9 cellular contexts compared by ENCODE assay signal in the genomic region with DNA sequence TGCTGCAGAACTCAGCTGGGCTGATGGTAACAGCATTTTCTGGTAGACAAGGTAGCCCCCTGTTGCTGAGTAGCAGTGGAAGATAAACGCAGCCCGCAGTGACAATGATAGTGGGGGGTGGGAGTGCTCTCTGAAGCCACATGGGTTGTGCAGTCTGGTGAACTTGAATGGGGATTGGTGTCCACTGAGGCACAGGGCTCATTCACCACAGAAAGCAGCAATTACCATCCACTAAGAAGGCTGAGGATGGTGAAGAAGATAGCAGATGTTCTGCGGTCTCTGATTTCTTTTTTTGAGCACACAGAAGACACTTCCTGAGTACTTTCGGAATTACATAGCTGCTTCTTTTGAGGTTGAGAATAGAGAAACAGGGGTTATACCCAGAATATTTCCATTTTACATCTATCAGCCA.
DNase-seq lines count a peak whose midpoint lies in the region; ATAC-seq and TF ChIP-seq lines count a peak whose summit lies in the region.
"Had no signal": no experiment of that assay in that cellular context is flagged by ENCODE, and none has a peak within 500 bp of the region (broad histone marks: within the 10 kb centered on the region; RNA-seq: fewer than 3 reads in every experiment).

No MANE protein-coding gene starts in this region.

- H3K36me3 ChIP-seq in SU-DHL-6 (ENCODE audit: low read length) = no peaks in the 10 kb centered on the region
- H3K36me3 ChIP-seq: tibial artery had no signal

- no peak overlapping the region for H3K4me3 ChIP-seq in SU-DHL-6 (ENCODE audit: insufficient read depth, low read length, poor library complexity, severe bottlenecking)
- no peak overlapping the region for H3K4me3 ChIP-seq in coronary artery
- H3K4me3 ChIP-seq: tibial artery had no signal

- H2AFZ ChIP-seq in SU-DHL-6 (ENCODE audit: low read depth, low read length, severe bottlenecking) = no peak overlapping the region

- H3K9me3 ChIP-seq in SU-DHL-6 (ENCODE audit: insufficient read depth, low read length) = no peaks in the 10 kb centered on the region
- H3K9me3 ChIP-seq: tibial artery had no signal

- no peaks in the 10 kb centered on the region for H3K9me2 ChIP-seq in SU-DHL-6 (replicated peaks; ENCODE audit: insufficient read depth, low read length)

- peak overlapping the region; percentile 20 for H3K4me2 ChIP-seq in SU-DHL-6 (ENCODE audit: low read depth, low read length, poor library complexity, severe bottlenecking)

- DNase-seq in GM13977 (ENCODE audit: low spot score) (peak; percentile 47), NCI-H774 (lab: John Stamatoyannopoulos, UW) (no peak), NCI-H2029 (lab: John Stamatoyannopoulos, UW) (no peak), coronary artery (ENCODE audit: low spot score) (no peak), NCI-H82 treated with DMSO at 0.1 percent for 48 hours (lab: John Stamatoyannopoulos, UW; ENCODE audit: unreplicated experiment) (no peak)
- DNase-seq: tibial artery had no signal

- no peaks in the 10 kb centered on the region for H3F3A ChIP-seq in SU-DHL-6 (ENCODE audit: insufficient read depth)

- in situ Hi-C loops in GM13977 (cut with MboI; ENCODE audit: low pct_unique_long_range_greater_than_20kb, low sequenced_read_pairs, unreplicated experiment) = no loop called here

- H3K79me2 ChIP-seq in SU-DHL-6 (ENCODE audit: insufficient read depth, low read length) = no peaks in the 10 kb centered on the region

- H3K9ac ChIP-seq in SU-DHL-6 (ENCODE audit: low read length) = no peak overlapping the region

- no peaks in the 10 kb centered on the region for H4K20me1 ChIP-seq in SU-DHL-6 (ENCODE audit: low read depth, low read length)

- ATAC-seq in GM21423 (IDR thresholded peaks at IDR 0.05; ENCODE audit: unreplicated experiment) (peak; percentile 72), HG03064 (IDR thresholded peaks at IDR 0.05; ENCODE audit: low read depth, unreplicated experiment) (peak; percentile 83)

- peak overlapping the region; percentile 55 for H3K27ac ChIP-seq in SU-DHL-6 (ENCODE audit: low read depth, low read length)
- H3K27ac ChIP-seq in coronary artery = no peak overlapping the region
- H3K27ac ChIP-seq: tibial artery had no signal

- TF ChIP-seq CTCF in GM13977 (IDR thresholded peaks at IDR 0.05; ENCODE audit: extremely low read depth, insufficient read depth, missing control alignments) (no peak), SU-DHL-6 (IDR thresholded peaks at IDR 0.05; ENCODE audit: insufficient read depth, low read length, poor library complexity, severe bottlenecking) (no peak), coronary artery (IDR thresholded peaks at IDR 0.05) (no peak)

- H3K27me3 ChIP-seq in SU-DHL-6 (ENCODE audit: low read length) = no peaks in the 10 kb centered on the region
- H3K27me3 ChIP-seq: tibial artery had no signal
